1 cellular context compared by ENCODE assay signal in the genomic region with DNA sequence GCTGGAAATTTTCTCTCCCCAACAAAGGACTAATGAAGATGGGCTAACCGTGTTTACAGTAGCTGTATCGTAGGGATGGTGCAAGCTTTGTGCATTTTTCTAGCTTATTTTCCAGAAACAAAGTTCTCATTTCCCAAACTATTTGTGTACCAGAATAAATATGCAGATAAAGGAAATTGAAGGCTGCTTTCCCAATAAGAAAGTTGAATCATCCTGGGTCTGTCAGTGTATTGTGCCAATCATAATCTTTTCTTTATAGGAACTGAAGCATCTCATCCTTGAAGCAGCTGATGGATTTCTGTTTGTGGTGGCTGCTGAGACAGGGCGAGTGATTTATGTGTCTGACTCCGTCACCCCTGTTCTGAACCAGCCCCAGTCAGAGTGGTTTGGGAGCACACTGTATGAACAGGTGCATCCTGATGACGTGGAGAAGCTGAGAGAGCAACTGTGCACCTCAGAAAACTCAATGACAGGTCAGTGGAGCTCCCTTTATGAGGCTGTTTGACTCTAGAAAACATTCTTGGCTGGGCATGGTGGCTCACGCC.
TF ChIP-seq lines count a peak whose summit lies in the region.

No MANE protein-coding gene starts in this region.

TF ChIP-seq in IMR-90, 13 proteins besides CTCF, POLR2A, EP300 and RAD21 (continued from another document):
- TF ChIP-seq CEBPB (IDR thresholded peaks at IDR 0.05; ENCODE audit: low read depth, low read length), result no peak
- TF ChIP-seq SMC3 (IDR thresholded peaks at IDR 0.05; ENCODE audit: low read depth, low read length), result no peak
- no peak for TF ChIP-seq MAZ (IDR thresholded peaks at IDR 0.05; ENCODE audit: borderline replicate concordance, low read depth, low read length)
- no peak for TF ChIP-seq NFE2L2 (IDR thresholded peaks at IDR 0.05; ENCODE audit: low read depth, low read length)
- TF ChIP-seq RCOR1 (IDR thresholded peaks at IDR 0.05; ENCODE audit: insufficient replicate concordance, low read length), result no peak
- no peak for TF ChIP-seq RFX5 (IDR thresholded peaks at IDR 0.05; ENCODE audit: low read depth, low read length)
- TF ChIP-seq BHLHE40 (IDR thresholded peaks at IDR 0.05; ENCODE audit: low read depth, low read length), result no peak
